ENCODE assay signal across 17 cellular contexts in the genomic region with DNA sequence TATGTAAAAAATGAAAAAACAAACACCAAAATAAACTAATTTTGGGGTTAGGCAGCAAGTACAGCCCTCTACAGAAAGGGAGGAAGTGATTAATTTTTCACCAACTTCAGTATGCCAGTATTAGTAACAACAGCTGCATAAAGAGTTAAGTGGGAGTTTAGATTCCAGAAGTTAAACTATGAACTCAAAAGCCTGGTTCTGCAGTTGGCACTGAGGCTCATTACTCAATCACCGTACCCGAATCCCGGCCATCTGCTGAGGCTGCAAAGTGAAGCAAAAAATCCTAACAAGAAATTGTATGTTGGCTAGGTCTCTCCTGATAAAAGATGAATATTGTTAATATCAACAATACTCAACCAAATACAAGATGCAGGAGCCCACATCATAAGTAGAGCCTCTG. TPM values are rescaled to one million over a fixed set of nuclear protein-coding genes. Genes with fewer than 3 reads are reported as not detected.
DNase-seq lines count a peak whose midpoint lies in the region; ATAC-seq, FAIRE-seq and TF ChIP-seq lines count a peak whose summit lies in the region.
"Had no signal": no experiment of that assay in that cellular context is flagged by ENCODE, and none has a peak within 500 bp of the region (broad histone marks: within the 10 kb centered on the region; RNA-seq: fewer than 3 reads in every experiment).

No MANE protein-coding gene starts in this region.

- no peaks in the 10 kb centered on the region for H3K9me3 Mint-ChIP-seq in brain
- no peaks in the 10 kb centered on the region for H3K9me3 Mint-ChIP-seq in natural killer cell
- H3K9me3 Mint-ChIP-seq: HFFc6 had no signal

- ATAC-seq in natural killer cell, result no peak
- ATAC-seq in pancreas, result no peak

- no peak for FAIRE-seq in pancreas (lab: Jason Lieb, UNC)

- H3K36me3 Mint-ChIP-seq in brain (peaks cover 16% of the 10 kb centered on the region), natural killer cell (no peaks in the 10 kb centered on the region)

- peaks cover 31% of the 10 kb centered on the region for H3K4me1 Mint-ChIP-seq in brain
- H3K4me1 Mint-ChIP-seq in natural killer cell, result peaks cover 41 to 57% of the 10 kb centered on the region in 2 donors

- H3K27ac Mint-ChIP-seq in brain (peak overlapping the region in 3 of 5 experiments; percentile 40 to 54 (median 41)), natural killer cell (no peak overlapping the region)

- DNase-seq in SIG-M5 treated with dmso at 0.1 percent for 504 hours (lab: John Stamatoyannopoulos, UW; ENCODE audit: unreplicated experiment) (peak; percentile 8), SIG-M5 (lab: John Stamatoyannopoulos, UW) (no peak), LHCN-M2 (ENCODE audit: low read depth) (peak; percentile 91), natural killer cell (no peak), NCI-H1105 treated with DMSO at 0.1 percent for 48 hours (lab: John Stamatoyannopoulos, UW) (no peak), pancreas (no peak), NCI-H146 treated with DMSO at 0.1 percent for 48 hours (lab: John Stamatoyannopoulos, UW; ENCODE audit: unreplicated experiment) (no peak)
- DNase-seq: Calu3, HFFc6, left ventricle myocardium inferior, NCI-H1436, spleen, T-helper 9 cell had no signal

- TF ChIP-seq CTCF in brain (conservative IDR thresholded peaks at IDR 0.05) (no peak), natural killer cell (IDR thresholded peaks at IDR 0.05) (no peak), pancreas (IDR thresholded peaks at IDR 0.05) (no peak)

- peaks cover 14% of the 10 kb centered on the region for H3K27me3 Mint-ChIP-seq in brain
- H3K27me3 Mint-ChIP-seq in natural killer cell (ENCODE audit: low read depth in 2 of 2), result no peaks in the 10 kb centered on the region

- peaks cover under 1 to 6% (median 1%) of the 10 kb centered on the region in 3 donors for H3K4me1 ChIP-seq in pancreas

- 49 to 51% methylated on average over 3 of the region's 3 CpGs for WGBS in pancreas, 2 donors

- intact Hi-C loops in natural killer cell (cut with micrococcal nuclease) (loop anchor here (10.0 kb wide), 1 partner anchor 913 kb away; the partner anchor contains the start of gene OPTN), pancreas (cut with DNase I) (no loop called here)

- H3K4me3 Mint-ChIP-seq in brain, result peak overlapping the region in 3 of 5 experiments; percentile 26 to 75 (median 52)
- H3K4me3 Mint-ChIP-seq in natural killer cell, result peak overlapping the region; percentile 10
- H3K4me3 Mint-ChIP-seq: HFFc6 had no signal

- H3K4me3 ChIP-seq in pancreas, result no peak overlapping the region
- H3K4me3 ChIP-seq: hepatocyte, left ventricle myocardium inferior, spleen, thoracic aorta had no signal

- H3K27me3 ChIP-seq in pancreas, result no peaks in the 10 kb centered on the region
- H3K27me3 ChIP-seq: hepatocyte, spleen had no signal

- no peak overlapping the region for H3K27ac ChIP-seq in pancreas
- H3K27ac ChIP-seq: 22Rv1, hepatocyte, left ventricle myocardium inferior, thoracic aorta had no signal

- no peaks in the 10 kb centered on the region for H3K36me3 ChIP-seq in pancreas

- no peaks in the 10 kb centered on the region for H3K9me3 ChIP-seq in pancreas
- H3K9me3 ChIP-seq: left ventricle myocardium inferior, spleen, thoracic aorta had no signal

RNA-seq across cellular contexts. Expression of gene NUDT5, which starts 4.0 kb away (rescaled TPM):
- total RNA-seq in LHCN-M2 (2014; rRNA removed) (82.7 and 87.1 TPM in 2 replicates), natural killer cell (10 to 100 TPM; 25.7 to 39.1 (median 29.4) TPM), pancreas (10 to 100 TPM in 5 of 6 donors, 1 to 10 TPM in 1; 9.1 to 20.0 (median 18.1) TPM)
- 70.4 TPM for polyA plus RNA-seq in LHCN-M2 (2012)
- polyA plus RNA-seq in brain (ENCODE audit: insufficient read depth, low read depth, low replicate concordance) (101 TPM), pancreas (10 to 100 TPM; 15.1 to 20.0 TPM)

RNA-seq across cellular contexts. Expression of gene CDC123, which starts 4.3 kb away (rescaled TPM):
- total RNA-seq in LHCN-M2 (2014; rRNA removed) (102 and 106 TPM in 2 replicates), natural killer cell (10 to 100 TPM; 45.8 to 53.3 (median 47.6) TPM), pancreas (10 to 100 TPM; 13.5 to 26.5 (median 21.1) TPM)
- 79.4 TPM for polyA plus RNA-seq in LHCN-M2 (2012)
- polyA plus RNA-seq in brain (ENCODE audit: insufficient read depth, low read depth, low replicate concordance) (86.8 TPM), pancreas (10 to 100 TPM; 12.2 to 23.7 TPM)

Comparison
In these comparisons a context has a peak if more than half of its experiments do, and no peak if none do; other contexts are left out.
1. DNase-seq: peak in SIG-M5 treated with dmso at 0.1 percent for 504 hours (single experiment) and LHCN-M2 (single experiment); none in SIG-M5 (single experiment), natural killer cell (single experiment), NCI-H1105 treated with DMSO at 0.1 percent for 48 hours (single experiment), pancreas (0 of 6) and NCI-H146 treated with DMSO at 0.1 percent for 48 hours (single experiment).
2. H3K27ac Mint-ChIP-seq: peak in brain (3 of 5); none in natural killer cell (0 of 2).